1 cellular context compared by ENCODE assay signal in genomic region chr16:23679274-23679985, GRCh38.
TF ChIP-seq lines count a peak whose summit lies in the region.

No MANE protein-coding gene starts in this region.

TF ChIP-seq in HepG2, 621 proteins besides CTCF, POLR2A, EP300 and RAD21 (continued from another document and continues in another):
- TF ChIP-seq NFAT5 (CRISPR knock-in tag; IDR thresholded peaks at IDR 0.05) (no peak), ISX (CRISPR knock-in tag; conservative IDR thresholded peaks at IDR 0.05) (no peak), ZNF839 (CRISPR knock-in tag; IDR thresholded peaks at IDR 0.05; ENCODE audit: borderline replicate concordance) (0 out of 2 replicates have a peak, but pooled peaks have one; percentile 44), ZNF800 (CRISPR knock-in tag; IDR thresholded peaks at IDR 0.05) (no peak), RFXANK (CRISPR knock-in tag; IDR thresholded peaks at IDR 0.05) (no peak), EHMT2 (IDR thresholded peaks at IDR 0.05; ENCODE audit: borderline replicate concordance, low read depth, low read length) (no peak), PTBP1 (IDR thresholded peaks at IDR 0.05; ENCODE audit: low read depth, low read length, poor library complexity, severe bottlenecking) (peak; percentile 2), ZNF367 (CRISPR knock-in tag; IDR thresholded peaks at IDR 0.05; ENCODE audit: borderline replicate concordance) (no peak), HNRNPLL (IDR thresholded peaks at IDR 0.05; ENCODE audit: low read depth, low read length, poor library complexity, severe bottlenecking) (no peak), FOXK1 (CRISPR knock-in tag; IDR thresholded peaks at IDR 0.05; ENCODE audit: borderline replicate concordance, low read depth) (no peak), ZNF550 (CRISPR knock-in tag; IDR thresholded peaks at IDR 0.05; ENCODE audit: borderline replicate concordance) (no peak), ZNF737 (CRISPR knock-in tag; IDR thresholded peaks at IDR 0.05; ENCODE audit: borderline replicate concordance) (no peak), ZNF609 (CRISPR knock-in tag; IDR thresholded peaks at IDR 0.05; ENCODE audit: borderline replicate concordance) (no peak), MED1 (CRISPR knock-in tag; IDR thresholded peaks at IDR 0.05) (0 out of 2 replicates have a peak, but pooled peaks have one; percentile 10), ZBTB39 (CRISPR knock-in tag; IDR thresholded peaks at IDR 0.05) (peak; percentile 78; the same call in 1 of the 2 replicates), NR2F6 (IDR thresholded peaks at IDR 0.05) (no peak), NR2F6 (CRISPR knock-in tag; IDR thresholded peaks at IDR 0.05) (no peak), TBL1XR1 (IDR thresholded peaks at IDR 0.05; ENCODE audit: borderline replicate concordance, low read length, partially characterized antibody) (no peak), NONO (IDR thresholded peaks at IDR 0.05) (no peak), NONO (CRISPR knock-in tag; conservative IDR thresholded peaks at IDR 0.05) (no peak), PITX1 (CRISPR knock-in tag; IDR thresholded peaks at IDR 0.05) (no peak), NFYC (CRISPR knock-in tag; IDR thresholded peaks at IDR 0.05) (no peak), TCF7L2 (IDR thresholded peaks at IDR 0.05; ENCODE audit: low read depth, low read length) (no peak), CENPT (CRISPR knock-in tag; IDR thresholded peaks at IDR 0.05; ENCODE audit: low read depth) (no peak), ZNF343 (CRISPR knock-in tag; IDR thresholded peaks at IDR 0.05) (no peak), KDM2A (CRISPR knock-in tag; IDR thresholded peaks at IDR 0.05; ENCODE audit: borderline replicate concordance, low read depth) (no peak), ZBTB7B (CRISPR knock-in tag; IDR thresholded peaks at IDR 0.05) (0 out of 2 replicates have a peak, but pooled peaks have one; percentile 56), MTA3 (CRISPR knock-in tag; IDR thresholded peaks at IDR 0.05) (no peak), ZNF619 (CRISPR knock-in tag; IDR thresholded peaks at IDR 0.05) (no peak), NFE2L1 (CRISPR knock-in tag; IDR thresholded peaks at IDR 0.05; ENCODE audit: borderline replicate concordance) (no peak), ZNF275 (CRISPR knock-in tag; IDR thresholded peaks at IDR 0.05; ENCODE audit: borderline replicate concordance) (no peak), HNF1B (CRISPR knock-in tag; IDR thresholded peaks at IDR 0.05) (no peak), HOXA5 (CRISPR knock-in tag; IDR thresholded peaks at IDR 0.05) (no peak), FOXP4 (CRISPR knock-in tag; IDR thresholded peaks at IDR 0.05) (peak; percentile 16; the same call in 1 of the 2 replicates), MTA1 (CRISPR knock-in tag; IDR thresholded peaks at IDR 0.05; ENCODE audit: borderline replicate concordance) (no peak), SMAD3 (CRISPR knock-in tag; IDR thresholded peaks at IDR 0.05) (no peak), ZNF256 (CRISPR knock-in tag; conservative IDR thresholded peaks at IDR 0.05) (0 out of 2 replicates have a peak, but pooled peaks have one; percentile 15), ZKSCAN5 (CRISPR knock-in tag; IDR thresholded peaks at IDR 0.05) (no peak), NFKB2 (CRISPR knock-in tag; IDR thresholded peaks at IDR 0.05; ENCODE audit: borderline replicate concordance) (0 out of 2 replicates have a peak, but pooled peaks have one; percentile 35), ZFX (CRISPR knock-in tag; IDR thresholded peaks at IDR 0.05; ENCODE audit: low read depth) (no peak), NR0B2 (CRISPR knock-in tag; IDR thresholded peaks at IDR 0.05) (no peak; the same call in 1 of the 2 replicates), POGZ (CRISPR knock-in tag; IDR thresholded peaks at IDR 0.05) (no peak), ETV6 (CRISPR knock-in tag; conservative IDR thresholded peaks at IDR 0.05) (no peak), ZNF441 (CRISPR knock-in tag; IDR thresholded peaks at IDR 0.05; ENCODE audit: borderline replicate concordance) (no peak), ZNF644 (CRISPR knock-in tag; IDR thresholded peaks at IDR 0.05; ENCODE audit: low read depth) (no peak), PAWR (CRISPR knock-in tag; IDR thresholded peaks at IDR 0.05; ENCODE audit: borderline replicate concordance) (no peak), DNMT1 (CRISPR knock-in tag; IDR thresholded peaks at IDR 0.05) (0 out of 2 replicates have a peak, but pooled peaks have one; percentile 38), SP4 (CRISPR knock-in tag; IDR thresholded peaks at IDR 0.05) (no peak)
